In the genomic region with DNA sequence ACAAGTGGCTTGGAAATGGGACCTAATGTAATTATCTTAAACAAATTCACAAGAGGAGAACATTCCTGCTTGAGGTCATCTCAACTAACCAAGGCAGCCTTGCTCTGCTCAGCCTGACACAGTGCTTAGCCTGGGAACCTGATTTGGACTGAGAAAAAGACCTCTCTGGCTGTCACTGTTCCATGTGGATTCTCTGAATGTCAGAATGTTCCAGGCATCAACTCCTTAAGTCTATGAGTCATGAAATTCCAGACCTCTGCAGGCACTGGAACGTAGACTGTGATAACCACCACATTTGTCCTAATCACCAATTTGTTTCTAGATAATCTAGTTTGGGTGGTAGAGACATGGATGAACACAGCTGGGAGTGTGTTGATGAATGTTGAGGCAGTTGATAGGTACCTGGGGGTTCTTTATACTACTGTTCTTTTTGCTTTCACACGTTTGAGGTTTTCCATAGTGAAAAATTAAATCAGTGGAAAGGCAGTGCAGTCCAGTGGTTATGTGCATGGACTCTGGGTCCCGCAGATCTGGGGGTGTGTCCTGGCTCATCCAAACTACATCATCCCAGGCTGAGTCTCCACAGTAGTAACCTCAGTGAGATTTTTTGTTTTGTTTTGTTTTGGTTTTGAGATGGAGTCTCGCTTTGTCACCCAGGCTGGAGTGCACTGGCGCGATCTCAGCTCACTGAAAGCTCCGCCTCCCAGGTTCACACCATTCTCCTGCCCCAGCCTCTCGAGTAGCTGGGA, we compare ENCODE assay signal across 11 cellular contexts.
DNase-seq lines count a peak whose midpoint lies in the region; ATAC-seq and TF ChIP-seq lines count a peak whose summit lies in the region.
"Had no signal": no experiment of that assay in that cellular context is flagged by ENCODE, and none has a peak within 500 bp of the region (broad histone marks: within the 10 kb centered on the region; RNA-seq: fewer than 3 reads in every experiment).

No MANE protein-coding gene starts in this region.

- peaks cover 7% of the 10 kb centered on the region for H3K4me1 Mint-ChIP-seq in mesothelial cell of epicardium

- TF ChIP-seq CTCF in mesothelial cell of epicardium (IDR thresholded peaks at IDR 0.05; ENCODE audit: unreplicated experiment): no peak

- H3K27me3 Mint-ChIP-seq in mesothelial cell of epicardium (ENCODE audit: low read depth): peaks cover 5% of the 10 kb centered on the region

- ATAC-seq in HG02759 (IDR thresholded peaks at IDR 0.05; ENCODE audit: unreplicated experiment) (no peak), HG03097 (IDR thresholded peaks at IDR 0.05; ENCODE audit: low FRiP score, unreplicated experiment) (no peak), GM19467 (IDR thresholded peaks at IDR 0.05; ENCODE audit: unreplicated experiment) (no peak)

- H3K4me3 Mint-ChIP-seq in mesothelial cell of epicardium: no peak overlapping the region
- H3K4me3 Mint-ChIP-seq: CD4-positive, alpha-beta T cell had no signal

- DNase-seq in AG20443 (ENCODE audit: low spot score) (peak; percentile 63), RPMI7951 (ENCODE audit: low read depth) (peak; percentile 78), fibroblast of gingiva (ENCODE audit: low read depth) (peak; percentile 51), mesothelial cell of epicardium (ENCODE audit: low spot score in 2 of 2, unreplicated experiment in 2 of 2) (no peak), globus pallidus (ENCODE audit: low spot score) (no peak)
- DNase-seq: CD4-positive, alpha-beta T cell; PC-9; right lobe of liver had no signal

- peak overlapping the region; percentile 56 for H3K27ac Mint-ChIP-seq in mesothelial cell of epicardium
- H3K27ac Mint-ChIP-seq: CD4-positive, alpha-beta T cell had no signal

- H3K9me3 Mint-ChIP-seq in mesothelial cell of epicardium: peaks cover 4% of the 10 kb centered on the region
- H3K9me3 Mint-ChIP-seq: CD4-positive, alpha-beta T cell had no signal

- no peaks in the 10 kb centered on the region for H3K36me3 Mint-ChIP-seq in mesothelial cell of epicardium

Comparison
In these comparisons a context has a peak if more than half of its experiments do, and no peak if none do; other contexts are left out.
1. DNase-seq: peak in AG20443 (single experiment), RPMI7951 (single experiment) and fibroblast of gingiva (single experiment); none in mesothelial cell of epicardium (0 of 2) and globus pallidus (single experiment).